Comparison of ENCODE assay signal across 8 cellular contexts in genomic region chr22:18091916-18092526, GRCh38. TPM values are rescaled to one million over a fixed set of nuclear protein-coding genes. Genes with fewer than 3 reads are reported as not detected.
DNase-seq lines count a peak whose midpoint lies in the region; ATAC-seq and TF ChIP-seq lines count a peak whose summit lies in the region.

No MANE protein-coding gene starts in this region.

- H3K9me3 Mint-ChIP-seq in stimulated activated naive CD8-positive, alpha-beta T cell treated with anti-CD3 and anti-CD28 coated beads, Interleukin-15, Interleukin-2, amounts not matched to agents 100 ng/mL and 50 ng/mL, for 24 hours, result no peaks in the 10 kb centered on the region

- H3K27ac ChIP-seq in layer of hippocampus (ENCODE audit: low read depth, low read length) (peak overlapping the region; percentile 62), thoracic aorta (peak overlapping the region; percentile 87 to 91)

- H3K9me3 ChIP-seq in thoracic aorta, result no peaks in the 10 kb centered on the region

- no peak for ATAC-seq in stimulated activated naive CD8-positive, alpha-beta T cell treated with anti-CD3 and anti-CD28 coated beads, Interleukin-15, Interleukin-2, amounts not matched to agents 100 U/mL and 50 U/mL, for 24 hours
- ATAC-seq in thoracic aorta (ENCODE audit: insufficient number of reproducible peaks, low FRiP score, low read depth), result no peak
- ATAC-seq in GM21576 (IDR thresholded peaks at IDR 0.05; ENCODE audit: unreplicated experiment), result no peak

- no peak for DNase-seq in stimulated activated naive CD8-positive, alpha-beta T cell treated with anti-CD3 and anti-CD28 coated beads, Interleukin-15, Interleukin-2, amounts not matched to agents 100 U/mL and 50 U/mL, for 24 hours
- DNase-seq in astrocyte of the hippocampus (ENCODE audit: low read depth, low spot score) (peak; percentile 74), thoracic aorta (ENCODE audit: low spot score) (no peak), retina (no peak)
- no peak for DNase-seq in activated CD8-positive, alpha-beta memory T cell treated with anti-CD3 and anti-CD28 coated beads, Interleukin-2, amount 50 U/mL, for 4 hours

- H3K36me3 ChIP-seq in thoracic aorta, result peaks cover 19% of the 10 kb centered on the region

- peaks cover 58% of the 10 kb centered on the region for H3K4me1 Mint-ChIP-seq in stimulated activated naive CD8-positive, alpha-beta T cell treated with anti-CD3 and anti-CD28 coated beads, Interleukin-15, Interleukin-2, amounts not matched to agents 100 ng/mL and 50 ng/mL, for 24 hours (ENCODE audit: low read depth)

- peaks cover 74% of the 10 kb centered on the region for H3K36me3 Mint-ChIP-seq in stimulated activated naive CD8-positive, alpha-beta T cell treated with anti-CD3 and anti-CD28 coated beads, Interleukin-15, Interleukin-2, amounts not matched to agents 100 ng/mL and 50 ng/mL, for 24 hours (ENCODE audit: low read depth)

- peaks cover 3 to 17% of the 10 kb centered on the region in 2 donors for H3K4me1 ChIP-seq in thoracic aorta (ENCODE audit: control insufficient read depth in 1 of 2, low read depth in 2 of 2)

- peak overlapping the region; percentile 71 for H3K4me3 ChIP-seq in thoracic aorta

- no peaks in the 10 kb centered on the region for H3K27me3 ChIP-seq in layer of hippocampus (ENCODE audit: control insufficient read depth, insufficient read depth, low read length)
- no peaks in the 10 kb centered on the region for H3K27me3 ChIP-seq in thoracic aorta (replicated peaks; ENCODE audit: insufficient read depth)

- TF ChIP-seq CTCF in thoracic aorta (IDR thresholded peaks at IDR 0.05), result no peak

- peak overlapping the region; percentile 83 for H3K27ac Mint-ChIP-seq in stimulated activated naive CD8-positive, alpha-beta T cell treated with anti-CD3 and anti-CD28 coated beads, Interleukin-15, Interleukin-2, amounts not matched to agents 100 ng/mL and 50 ng/mL, for 24 hours

- H3K4me3 Mint-ChIP-seq in stimulated activated naive CD8-positive, alpha-beta T cell treated with anti-CD3 and anti-CD28 coated beads, Interleukin-15, Interleukin-2, amounts not matched to agents 100 ng/mL and 50 ng/mL, for 24 hours, result peak overlapping the region; percentile 48

- no peaks in the 10 kb centered on the region for H3K27me3 Mint-ChIP-seq in stimulated activated naive CD8-positive, alpha-beta T cell treated with anti-CD3 and anti-CD28 coated beads, Interleukin-15, Interleukin-2, amounts not matched to agents 100 ng/mL and 50 ng/mL, for 24 hours

RNA-seq across cellular contexts. Expression of gene PEX26, which starts 14.2 kb away (rescaled TPM):
- total RNA-seq in thoracic aorta, result 10 to 100 TPM; 39.1 to 46.0 TPM

RNA-seq across cellular contexts. Expression of gene TUBA8, which starts 18.6 kb away (rescaled TPM):
- total RNA-seq in thoracic aorta, result 1 to 10 TPM in 1 of 2 donors, under 1 TPM in 1; 0.41 to 2.2 TPM

RNA-seq across cellular contexts. Expression of gene USP18, which starts 57.9 kb away (rescaled TPM):
- 1 to 10 TPM; 4.1 to 8.3 TPM for total RNA-seq in thoracic aorta
